ENCODE assay signal across 1 cellular context in the genomic region with DNA sequence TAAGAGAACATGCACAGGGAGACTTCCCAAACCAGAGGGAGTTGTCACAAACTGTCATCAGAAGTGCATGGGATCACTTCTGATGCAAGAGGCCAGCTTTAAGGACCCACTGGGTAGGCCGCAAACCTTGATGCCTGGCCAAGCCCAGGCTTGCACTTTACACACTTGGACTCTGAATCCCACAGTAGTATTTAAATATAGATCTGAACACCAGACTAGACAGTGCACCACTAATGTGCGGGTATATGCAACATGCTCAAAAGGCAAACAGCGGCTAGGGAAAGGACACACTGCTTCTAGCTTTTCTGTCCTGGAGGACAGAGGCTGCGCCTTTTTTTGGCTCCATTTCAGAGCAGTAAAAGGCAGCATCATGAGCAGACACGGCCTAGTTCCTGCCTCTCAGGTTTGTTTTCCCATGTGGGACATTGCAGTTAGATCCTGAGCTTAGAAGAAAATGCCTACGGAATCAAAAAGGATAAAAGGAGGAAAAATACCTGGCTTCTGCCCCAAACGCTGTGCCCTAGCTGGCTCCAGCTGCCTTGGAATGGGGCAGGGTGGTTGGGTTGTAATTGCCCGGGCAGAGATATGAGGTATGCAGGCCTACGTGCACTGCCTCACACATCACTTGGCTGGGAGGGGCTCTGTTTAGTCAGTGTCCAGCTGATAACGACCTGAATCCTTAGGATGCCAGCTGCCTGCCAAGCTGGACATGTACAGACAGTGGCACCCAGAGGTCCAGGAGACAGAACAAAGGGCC.
A peak's percentile ranks its signal among the peaks of the same experiment; 100 is the strongest.
TF ChIP-seq lines count a peak whose summit lies in the region.

No MANE protein-coding gene starts in this region.

TF ChIP-seq in HepG2, 621 proteins besides CTCF, POLR2A, EP300 and RAD21 (continued from another document and continues in another):
- TF ChIP-seq SMC3 (IDR thresholded peaks at IDR 0.05; ENCODE audit: low read length) = peak; percentile 35; the same call in 1 of the 2 replicates
- TF ChIP-seq, protein P1, sequence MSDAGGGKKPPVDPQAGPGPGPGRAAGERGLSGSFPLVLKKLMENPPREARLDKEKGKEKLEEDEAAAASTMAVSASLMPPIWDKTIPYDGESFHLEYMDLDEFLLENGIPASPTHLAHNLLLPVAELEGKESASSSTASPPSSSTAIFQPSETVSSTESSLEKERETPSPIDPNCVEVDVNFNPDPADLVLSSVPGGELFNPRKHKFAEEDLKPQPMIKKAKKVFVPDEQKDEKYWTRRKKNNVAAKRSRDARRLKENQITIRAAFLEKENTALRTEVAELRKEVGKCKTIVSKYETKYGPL (CRISPR knock-in tag; IDR thresholded peaks at IDR 0.05) = no peak
- TF ChIP-seq ATRX (CRISPR knock-in tag; IDR thresholded peaks at IDR 0.05; ENCODE audit: borderline replicate concordance) = no peak
- TF ChIP-seq KLF13 (CRISPR knock-in tag; IDR thresholded peaks at IDR 0.05) = no peak
- TF ChIP-seq, protein P2, sequence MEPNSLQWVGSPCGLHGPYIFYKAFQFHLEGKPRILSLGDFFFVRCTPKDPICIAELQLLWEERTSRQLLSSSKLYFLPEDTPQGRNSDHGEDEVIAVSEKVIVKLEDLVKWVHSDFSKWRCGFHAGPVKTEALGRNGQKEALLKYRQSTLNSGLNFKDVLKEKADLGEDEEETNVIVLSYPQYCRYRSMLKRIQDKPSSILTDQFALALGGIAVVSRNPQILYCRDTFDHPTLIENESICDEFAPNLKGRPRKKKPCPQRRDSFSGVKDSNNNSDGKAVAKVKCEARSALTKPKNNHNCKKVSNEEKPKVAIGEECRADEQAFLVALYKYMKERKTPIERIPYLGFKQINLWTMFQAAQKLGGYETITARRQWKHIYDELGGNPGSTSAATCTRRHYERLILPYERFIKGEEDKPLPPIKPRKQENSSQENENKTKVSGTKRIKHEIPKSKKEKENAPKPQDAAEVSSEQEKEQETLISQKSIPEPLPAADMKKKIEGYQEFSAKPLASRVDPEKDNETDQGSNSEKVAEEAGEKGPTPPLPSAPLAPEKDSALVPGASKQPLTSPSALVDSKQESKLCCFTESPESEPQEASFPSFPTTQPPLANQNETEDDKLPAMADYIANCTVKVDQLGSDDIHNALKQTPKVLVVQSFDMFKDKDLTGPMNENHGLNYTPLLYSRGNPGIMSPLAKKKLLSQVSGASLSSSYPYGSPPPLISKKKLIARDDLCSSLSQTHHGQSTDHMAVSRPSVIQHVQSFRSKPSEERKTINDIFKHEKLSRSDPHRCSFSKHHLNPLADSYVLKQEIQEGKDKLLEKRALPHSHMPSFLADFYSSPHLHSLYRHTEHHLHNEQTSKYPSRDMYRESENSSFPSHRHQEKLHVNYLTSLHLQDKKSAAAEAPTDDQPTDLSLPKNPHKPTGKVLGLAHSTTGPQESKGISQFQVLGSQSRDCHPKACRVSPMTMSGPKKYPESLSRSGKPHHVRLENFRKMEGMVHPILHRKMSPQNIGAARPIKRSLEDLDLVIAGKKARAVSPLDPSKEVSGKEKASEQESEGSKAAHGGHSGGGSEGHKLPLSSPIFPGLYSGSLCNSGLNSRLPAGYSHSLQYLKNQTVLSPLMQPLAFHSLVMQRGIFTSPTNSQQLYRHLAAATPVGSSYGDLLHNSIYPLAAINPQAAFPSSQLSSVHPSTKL (CRISPR knock-in tag; IDR thresholded peaks at IDR 0.05) = peak; percentile 88
- peak; percentile 74 for TF ChIP-seq ZNF781 (CRISPR knock-in tag; IDR thresholded peaks at IDR 0.05; ENCODE audit: borderline replicate concordance, not compliant biosample characterization)
- TF ChIP-seq, protein P3, sequence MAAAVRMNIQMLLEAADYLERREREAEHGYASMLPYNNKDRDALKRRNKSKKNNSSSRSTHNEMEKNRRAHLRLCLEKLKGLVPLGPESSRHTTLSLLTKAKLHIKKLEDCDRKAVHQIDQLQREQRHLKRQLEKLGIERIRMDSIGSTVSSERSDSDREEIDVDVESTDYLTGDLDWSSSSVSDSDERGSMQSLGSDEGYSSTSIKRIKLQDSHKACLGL (CRISPR knock-in tag; IDR thresholded peaks at IDR 0.05) = peak; percentile 77; the same call in 1 of the 2 replicates
- no peak for TF ChIP-seq ZNF768 (CRISPR knock-in tag; IDR thresholded peaks at IDR 0.05)
- no peak for TF ChIP-seq TBP (CRISPR knock-in tag; IDR thresholded peaks at IDR 0.05)
- no peak for TF ChIP-seq HOXA9 (CRISPR knock-in tag; IDR thresholded peaks at IDR 0.05; ENCODE audit: borderline replicate concordance)
- peak; percentile 68; the same call in 1 of the 2 replicates for TF ChIP-seq ZSCAN25 (CRISPR knock-in tag; IDR thresholded peaks at IDR 0.05)
- TF ChIP-seq BCLAF1 (IDR thresholded peaks at IDR 0.05) = no peak
- TF ChIP-seq ZKSCAN8 (CRISPR knock-in tag; IDR thresholded peaks at IDR 0.05; ENCODE audit: borderline replicate concordance) = peak; percentile 88
- peak; percentile 66 for TF ChIP-seq ZNF652 (CRISPR knock-in tag; IDR thresholded peaks at IDR 0.05; ENCODE audit: borderline replicate concordance, low read depth)
- TF ChIP-seq RNF2 (conservative IDR thresholded peaks at IDR 0.05; ENCODE audit: low read depth) = no peak
- no peak for TF ChIP-seq KDM4B (CRISPR knock-in tag; IDR thresholded peaks at IDR 0.05)
- no peak for TF ChIP-seq TEAD2 (CRISPR knock-in tag; IDR thresholded peaks at IDR 0.05)
- TF ChIP-seq ZNF639 (CRISPR knock-in tag; conservative IDR thresholded peaks at IDR 0.05) = no peak
- peak; percentile 65 for TF ChIP-seq JARID2 (CRISPR knock-in tag; IDR thresholded peaks at IDR 0.05; ENCODE audit: insufficient replicate concordance)
- peak; percentile 91 for TF ChIP-seq PAX8 (CRISPR knock-in tag; IDR thresholded peaks at IDR 0.05; ENCODE audit: borderline replicate concordance)
- TF ChIP-seq ESRRA (CRISPR knock-in tag; IDR thresholded peaks at IDR 0.05; ENCODE audit: low read depth) = peak; percentile 78
- TF ChIP-seq SMAD9 (CRISPR knock-in tag; IDR thresholded peaks at IDR 0.05) = no peak
- TF ChIP-seq ZMAT5 (CRISPR knock-in tag; IDR thresholded peaks at IDR 0.05; ENCODE audit: borderline replicate concordance, low read depth) = no peak
- TF ChIP-seq TBX3 (IDR thresholded peaks at IDR 0.05; ENCODE audit: borderline replicate concordance) = no peak
- peak; percentile 86 for TF ChIP-seq ZFP41 (CRISPR knock-in tag; IDR thresholded peaks at IDR 0.05; ENCODE audit: borderline replicate concordance)
- peak; percentile 91 for TF ChIP-seq KLF6 (CRISPR knock-in tag; IDR thresholded peaks at IDR 0.05)
- no peak; the same call in none of the 2 replicates for TF ChIP-seq ZFP36L2 (CRISPR knock-in tag; IDR thresholded peaks at IDR 0.05)
- peak; percentile 44; the same call in 1 of the 2 replicates for TF ChIP-seq HBP1 (CRISPR knock-in tag; IDR thresholded peaks at IDR 0.05; ENCODE audit: low read depth)
- TF ChIP-seq, protein P4, sequence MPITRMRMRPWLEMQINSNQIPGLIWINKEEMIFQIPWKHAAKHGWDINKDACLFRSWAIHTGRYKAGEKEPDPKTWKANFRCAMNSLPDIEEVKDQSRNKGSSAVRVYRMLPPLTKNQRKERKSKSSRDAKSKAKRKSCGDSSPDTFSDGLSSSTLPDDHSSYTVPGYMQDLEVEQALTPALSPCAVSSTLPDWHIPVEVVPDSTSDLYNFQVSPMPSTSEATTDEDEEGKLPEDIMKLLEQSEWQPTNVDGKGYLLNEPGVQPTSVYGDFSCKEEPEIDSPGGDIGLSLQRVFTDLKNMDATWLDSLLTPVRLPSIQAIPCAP (CRISPR knock-in tag; IDR thresholded peaks at IDR 0.05; ENCODE audit: low read depth) = no peak
- TF ChIP-seq, protein P5, sequence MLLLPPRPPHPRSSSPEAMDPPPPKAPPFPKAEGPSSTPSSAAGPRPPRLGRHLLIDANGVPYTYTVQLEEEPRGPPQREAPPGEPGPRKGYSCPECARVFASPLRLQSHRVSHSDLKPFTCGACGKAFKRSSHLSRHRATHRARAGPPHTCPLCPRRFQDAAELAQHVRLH (CRISPR knock-in tag; IDR thresholded peaks at IDR 0.05; ENCODE audit: borderline replicate concordance, low read depth) = peak; percentile 66
- TF ChIP-seq ZNF607 (CRISPR knock-in tag; IDR thresholded peaks at IDR 0.05; ENCODE audit: borderline replicate concordance) = no peak; the same call in 1 of the 2 replicates
- TF ChIP-seq NFE2L1 (CRISPR knock-in tag; IDR thresholded peaks at IDR 0.05; ENCODE audit: borderline replicate concordance) = no peak
- no peak for TF ChIP-seq TIGD3 (CRISPR knock-in tag; IDR thresholded peaks at IDR 0.05; ENCODE audit: borderline replicate concordance)
- no peak for TF ChIP-seq SNRNP70 (IDR thresholded peaks at IDR 0.05; ENCODE audit: low read depth, low read length)
- TF ChIP-seq GTF2F1 (IDR thresholded peaks at IDR 0.05; ENCODE audit: low read length) = 0 out of 2 replicates have a peak, but pooled peaks have one; percentile 31
- TF ChIP-seq TAF1 (CRISPR knock-in tag; IDR thresholded peaks at IDR 0.05) = 0 out of 2 replicates have a peak, but pooled peaks have one; percentile 45
- no peak for TF ChIP-seq SIX4 (CRISPR knock-in tag; IDR thresholded peaks at IDR 0.05)
- no peak for TF ChIP-seq ZNF432 (CRISPR knock-in tag; IDR thresholded peaks at IDR 0.05; ENCODE audit: borderline replicate concordance)
- TF ChIP-seq SNAPC2 (CRISPR knock-in tag; IDR thresholded peaks at IDR 0.05) = peak; percentile 91; the same call in 1 of the 2 replicates
- peak; percentile 66; the same call in 1 of the 2 replicates for TF ChIP-seq ATF1 (CRISPR knock-in tag; IDR thresholded peaks at IDR 0.05)
- TF ChIP-seq KDM5A (IDR thresholded peaks at IDR 0.05; ENCODE audit: borderline replicate concordance, low read length) = no peak; the same call in 1 of the 2 replicates
- peak; percentile 44; the same call in 1 of the 2 replicates for TF ChIP-seq ZNF550 (CRISPR knock-in tag; IDR thresholded peaks at IDR 0.05; ENCODE audit: borderline replicate concordance)
- TF ChIP-seq SMAD3 (CRISPR knock-in tag; IDR thresholded peaks at IDR 0.05) = peak; percentile 93
- TF ChIP-seq U2AF2 (IDR thresholded peaks at IDR 0.05; ENCODE audit: low read depth, low read length) = 0 out of 2 replicates have a peak, but pooled peaks have one; percentile 80
- TF ChIP-seq, protein P6, sequence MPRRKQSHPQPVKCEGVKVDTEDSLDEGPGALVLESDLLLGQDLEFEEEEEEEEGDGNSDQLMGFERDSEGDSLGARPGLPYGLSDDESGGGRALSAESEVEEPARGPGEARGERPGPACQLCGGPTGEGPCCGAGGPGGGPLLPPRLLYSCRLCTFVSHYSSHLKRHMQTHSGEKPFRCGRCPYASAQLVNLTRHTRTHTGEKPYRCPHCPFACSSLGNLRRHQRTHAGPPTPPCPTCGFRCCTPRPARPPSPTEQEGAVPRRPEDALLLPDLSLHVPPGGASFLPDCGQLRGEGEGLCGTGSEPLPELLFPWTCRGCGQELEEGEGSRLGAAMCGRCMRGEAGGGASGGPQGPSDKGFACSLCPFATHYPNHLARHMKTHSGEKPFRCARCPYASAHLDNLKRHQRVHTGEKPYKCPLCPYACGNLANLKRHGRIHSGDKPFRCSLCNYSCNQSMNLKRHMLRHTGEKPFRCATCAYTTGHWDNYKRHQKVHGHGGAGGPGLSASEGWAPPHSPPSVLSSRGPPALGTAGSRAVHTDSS (CRISPR knock-in tag; conservative IDR thresholded peaks at IDR 0.05) = no peak
- no peak for TF ChIP-seq MLLT10 (CRISPR knock-in tag; IDR thresholded peaks at IDR 0.05)
